10 cellular contexts compared by ENCODE assay signal in genomic region chr4:137510866-137511265, GRCh38. TPM values are rescaled to one million over a fixed set of nuclear protein-coding genes. Genes with fewer than 3 reads are reported as not detected.
DNase-seq lines count a peak whose midpoint lies in the region; ATAC-seq, FAIRE-seq and TF ChIP-seq lines count a peak whose summit lies in the region.
"Had no signal": no experiment of that assay in that cellular context is flagged by ENCODE, and none has a peak within 500 bp of the region (broad histone marks: within the 10 kb centered on the region; RNA-seq: fewer than 3 reads in every experiment).

No MANE protein-coding gene starts in this region.

- H3K4me2 ChIP-seq in H1 (ENCODE audit: insufficient read depth in 1 of 2, low read depth in 2 of 2, low read length in 2 of 2) (peak overlapping the region; percentile 24 to 29; a peak in 1 of 4 replicates), neuronal stem cell (ENCODE audit: insufficient read depth, low read length, poor library complexity, severe bottlenecking) (no peak overlapping the region)

- no peak overlapping the region for H3K4ac ChIP-seq in H1 (replicated peaks; ENCODE audit: insufficient read length, low read depth, low read length)
- H3K4ac ChIP-seq in neuronal stem cell (ENCODE audit: low read length) = no peak overlapping the region

- H3K27me3 ChIP-seq in H1 (replicated peaks in 1 of 4; ENCODE audit: control insufficient read depth in 3 of 4, extremely low read depth in 1 of 4, insufficient read depth in 3 of 4, low read length in 3 of 4) (no peaks in the 10 kb centered on the region), neuronal stem cell (ENCODE audit: control insufficient read depth in 3 of 3, insufficient read depth in 3 of 3, low read depth in 1 of 3, low read length in 3 of 3) (no peaks in the 10 kb centered on the region)

- TF ChIP-seq CTCF in NB4 (IDR thresholded peaks at IDR 0.05; ENCODE audit: low read depth, low read length) (no peak), H1 (IDR thresholded peaks at IDR 0.05; ENCODE audit: control extremely low read depth in 1 of 3, insufficient read depth in 1 of 3, low read depth in 1 of 3, low read length in 3 of 3) (no peak)

- H3K9ac ChIP-seq in H1 (replicated peaks in 1 of 4; ENCODE audit: extremely low read depth in 1 of 4, low read depth in 3 of 4, low read length in 3 of 4) (no peak overlapping the region), neuronal stem cell (ENCODE audit: low read depth, low read length, poor library complexity) (no peak overlapping the region)

- H3K9me3 ChIP-seq in H1 (ENCODE audit: insufficient read depth in 2 of 2, low read depth in 1 of 2, low read length in 1 of 2) (no peaks in the 10 kb centered on the region), neuronal stem cell (replicated peaks in 1 of 2; ENCODE audit: control insufficient read depth in 2 of 2, insufficient read depth in 1 of 2, low read depth in 1 of 2, low read length in 2 of 2) (no peaks in the 10 kb centered on the region)

- no peak overlapping the region for H3K18ac ChIP-seq in H1 (ENCODE audit: extremely low read depth, low read length)
- H3K18ac ChIP-seq in neuronal stem cell (ENCODE audit: low read length) = no peak overlapping the region

- no peak overlapping the region for H2BK20ac ChIP-seq in H1 (ENCODE audit: low read length)

- no peak overlapping the region for H3K4me3 Mint-ChIP-seq in immature natural killer cell
- H3K4me3 Mint-ChIP-seq: activated naive CD8-positive, alpha-beta T cell treated with anti-CD3 and anti-CD28 coated beads, Interleukin-2, amount 10 ng/mL, durations not matched to agents 7 days and 5 days had no signal

- H3K23me2 ChIP-seq in H1 (ENCODE audit: low read depth, low read length) = no peaks in the 10 kb centered on the region

- H3K36me3 Mint-ChIP-seq in immature natural killer cell = no peaks in the 10 kb centered on the region
- H3K36me3 Mint-ChIP-seq: activated naive CD8-positive, alpha-beta T cell treated with anti-CD3 and anti-CD28 coated beads, Interleukin-2, amount 10 ng/mL, durations not matched to agents 7 days and 5 days had no signal

- H2BK12ac ChIP-seq in H1 (ENCODE audit: low read depth, low read length) = no peak overlapping the region
- no peak overlapping the region for H2BK12ac ChIP-seq in neuronal stem cell (ENCODE audit: low read length)

- H2BK15ac ChIP-seq in H1 (ENCODE audit: low read length) = no peak overlapping the region
- H2BK15ac ChIP-seq in neuronal stem cell (ENCODE audit: low read length) = no peak overlapping the region

- H3K9me3 Mint-ChIP-seq in immature natural killer cell = peaks cover 4 to 23% (median 10%) of the 10 kb centered on the region in 6 donors

- no peaks in the 10 kb centered on the region for H3K36me3 ChIP-seq in H1 (ENCODE audit: control insufficient read depth in 2 of 4, insufficient read depth in 4 of 4, low read length in 3 of 4)
- H3K36me3 ChIP-seq in neuronal stem cell (replicated peaks in 1 of 2; ENCODE audit: control insufficient read depth in 2 of 2, insufficient read depth in 2 of 2, low read length in 2 of 2) = no peaks in the 10 kb centered on the region

- no peak overlapping the region for H4K5ac ChIP-seq in H1 (ENCODE audit: insufficient read length, low read depth, low read length)

- H3K27me3 Mint-ChIP-seq in immature natural killer cell (ENCODE audit: low read depth in 3 of 3) = no peaks in the 10 kb centered on the region
- H3K27me3 Mint-ChIP-seq: activated naive CD8-positive, alpha-beta T cell treated with anti-CD3 and anti-CD28 coated beads, Interleukin-2, amount 10 ng/mL, durations not matched to agents 7 days and 5 days had no signal

- H2BK120ac ChIP-seq in H1 (replicated peaks; ENCODE audit: low read depth, low read length) = no peak overlapping the region
- H2BK120ac ChIP-seq in neuronal stem cell (ENCODE audit: low read depth, low read length) = no peak overlapping the region

- DNase-seq in DMS153 (lab: John Stamatoyannopoulos, UW) = peak; percentile 77
- DNase-seq in NB4 (ENCODE audit: low read depth) = peak; percentile 51
- no peak for DNase-seq in H1 (ENCODE audit: low read depth in 1 of 2, low spot score in 2 of 2)
- no peak for DNase-seq in neuronal stem cell (ENCODE audit: low spot score)
- no peak for DNase-seq in immature natural killer cell
- DNase-seq in GM12892 (ENCODE audit: insufficient read length) = no peak
- DNase-seq: activated naive CD8-positive, alpha-beta T cell treated with anti-CD3 and anti-CD28 coated beads, Interleukin-2, amount 10 ng/mL, durations not matched to agents 7 days and 5 days had no signal

- no peaks in the 10 kb centered on the region for H4K20me1 ChIP-seq in H1 (replicated peaks in 1 of 2; ENCODE audit: control insufficient read depth in 1 of 2, insufficient read depth in 2 of 2, low read length in 2 of 2)

- no peak overlapping the region for H2AK5ac ChIP-seq in H1 (ENCODE audit: low read depth, low read length)
- no peak overlapping the region for H2AK5ac ChIP-seq in neuronal stem cell (ENCODE audit: low read depth, low read length)

- H3K27ac ChIP-seq in H1 (ENCODE audit: low read depth, low read length) = no peak overlapping the region
- H3K27ac ChIP-seq in neuronal stem cell (replicated peaks; ENCODE audit: low read length) = no peak overlapping the region

- peaks cover 0 to 14% (median 1%) of the 10 kb centered on the region in 4 experiments; a peak in 3 of 7 replicates for H3K4me1 ChIP-seq in H1 (replicated peaks in 1 of 4; ENCODE audit: control insufficient read depth in 3 of 4, insufficient read depth in 4 of 4, low read length in 3 of 4)
- peaks cover 0 to 5% of the 10 kb centered on the region in 2 donors for H3K4me1 ChIP-seq in neuronal stem cell (ENCODE audit: control insufficient read depth in 2 of 2, insufficient read depth in 1 of 2, low read depth in 1 of 2, low read length in 2 of 2)

- ATAC-seq in GM18502 (IDR thresholded peaks at IDR 0.05; ENCODE audit: poor library complexity, unreplicated experiment) (no peak), HG03469 (IDR thresholded peaks at IDR 0.05; ENCODE audit: unreplicated experiment) (no peak)

- TF ChIP-seq RAD21 in H1 (IDR thresholded peaks at IDR 0.05 in 1 of 2, conservative IDR thresholded peaks at IDR 0.05 in 1 of 2; ENCODE audit: low read depth in 2 of 2, low read length in 2 of 2) = no peak

- no peak for TF ChIP-seq POLR2A in NB4 (IDR thresholded peaks at IDR 0.05; ENCODE audit: extremely low read depth, insufficient read length)
- no peak for TF ChIP-seq POLR2A in H1 (IDR thresholded peaks at IDR 0.05; ENCODE audit: control extremely low read depth in 1 of 2, low read depth in 2 of 2, low read length in 2 of 2)
- no peak for TF ChIP-seq POLR2A in GM12892 (IDR thresholded peaks at IDR 0.05; ENCODE audit: low read depth, low read length)

- H4K8ac ChIP-seq in H1 (ENCODE audit: extremely low read depth, insufficient read depth, low read length) (no peak overlapping the region), neuronal stem cell (ENCODE audit: low read depth, low read length) (no peak overlapping the region)

- H4K91ac ChIP-seq in H1 (replicated peaks; ENCODE audit: insufficient read length, low read length) (no peak overlapping the region), neuronal stem cell (ENCODE audit: low read depth, low read length, poor library complexity) (no peak overlapping the region)

- TF ChIP-seq EP300 in H1 (IDR thresholded peaks at IDR 0.05; ENCODE audit: borderline replicate concordance in 1 of 2, low read depth in 2 of 2, low read length in 2 of 2) = no peak

- CTCF ChIA-PET in H1 (lab: Charles Lee; ENCODE audit: partially characterized antibody) = interaction anchor here (0.5 kb wide), 1 partner anchor 579 kb away, joined by 3 read pairs; no protein-coding TSS in a partner anchor

- no peak overlapping the region for H2BK5ac ChIP-seq in H1 (ENCODE audit: low read depth, low read length)
- no peak overlapping the region for H2BK5ac ChIP-seq in neuronal stem cell (ENCODE audit: low read length)

- H3K79me1 ChIP-seq in H1 (ENCODE audit: low read depth, low read length) (no peaks in the 10 kb centered on the region), neuronal stem cell (ENCODE audit: low read depth, low read length) (no peaks in the 10 kb centered on the region)

- H3K23ac ChIP-seq in H1 (ENCODE audit: insufficient read length) = no peak overlapping the region
- H3K23ac ChIP-seq in neuronal stem cell (ENCODE audit: low read depth, low read length, poor library complexity) = no peak overlapping the region

- POLR2A ChIA-PET in H1 (lab: Charles Lee; ENCODE audit: partially characterized antibody) = interaction anchor here (1.6 kb wide), 1 partner anchor 11 kb away, joined by 3 read pairs; no protein-coding TSS in a partner anchor

- H2AFZ ChIP-seq in H1 (ENCODE audit: low read length) (no peak overlapping the region), neuronal stem cell (ENCODE audit: low read length) (peak overlapping the region; percentile 57)

- no peaks in the 10 kb centered on the region for H3K4me1 Mint-ChIP-seq in immature natural killer cell
- H3K4me1 Mint-ChIP-seq: activated naive CD8-positive, alpha-beta T cell treated with anti-CD3 and anti-CD28 coated beads, Interleukin-2, amount 10 ng/mL, durations not matched to agents 7 days and 5 days had no signal

- no peak overlapping the region for H3K27ac Mint-ChIP-seq in immature natural killer cell
- H3K27ac Mint-ChIP-seq: activated naive CD8-positive, alpha-beta T cell treated with anti-CD3 and anti-CD28 coated beads, Interleukin-2, amount 10 ng/mL, durations not matched to agents 7 days and 5 days had no signal

- no peak overlapping the region for H3K56ac ChIP-seq in H1 (replicated peaks; ENCODE audit: insufficient read length, low read depth, low read length)

- H3K4me3 ChIP-seq in NB4 (ENCODE audit: low read depth, low read length) = no peak overlapping the region
- H3K4me3 ChIP-seq in H1 (ENCODE audit: extremely low read depth in 1 of 4, insufficient read depth in 2 of 4, low read depth in 3 of 4, low read length in 4 of 4) = peak overlapping the region in 1 of 4 experiments; percentile 8; a peak in 1 of 8 replicates
- no peak overlapping the region for H3K4me3 ChIP-seq in neuronal stem cell (ENCODE audit: low read length in 2 of 2)
- H3K4me3 ChIP-seq: skin epidermis had no signal

- FAIRE-seq in H1 (lab: Jason Lieb, UNC) = no peak
- FAIRE-seq in GM12892 (lab: Jason Lieb, UNC) = no peak

- no peak overlapping the region for H3K14ac ChIP-seq in H1 (ENCODE audit: insufficient read length)
- H3K14ac ChIP-seq in neuronal stem cell (ENCODE audit: low read length) = no peak overlapping the region

- no peaks in the 10 kb centered on the region for H3K79me2 ChIP-seq in H1 (ENCODE audit: control insufficient read depth in 1 of 2, insufficient read depth in 2 of 2, low read length in 2 of 2)

RNA-seq across cellular contexts. Expression of gene PCDH18, which starts 21.4 kb away (rescaled TPM):
- total RNA-seq in H1 (2021; fragmentation: NEBNext Ultra II Directional; extraction: Animal tissue kit (Norgen Biotek cat#: 25700)) = 40.1 and 41.8 TPM in 2 replicates
- polyA plus RNA-seq in H1 (2011; rRNA removed) (26.8 and 28.8 TPM in 2 replicates), immature natural killer cell (not detected)
- polyA plus RNA-seq in H1 (2011; cell fraction: cytosol; rRNA removed) = 30.2 TPM
- 33.4 TPM for polyA plus RNA-seq in H1 (2011; cell fraction: nucleus; rRNA removed)
- polyA plus RNA-seq in H1 (2012, experiment 1 of 2) = 32.3 to 37.8 TPM (median 32.5 TPM) in 4 replicates
- polyA plus RNA-seq in H1 (2012, experiment 2 of 2) = 2.0 TPM
- polyA plus RNA-seq in H1 (2013, experiment 1 of 2) = 42.3 TPM
- 38.6 TPM for polyA plus RNA-seq in H1 (2013, experiment 2 of 2)
- 89.8 and 93.5 TPM in 2 replicates for polyA minus RNA-seq in H1 (2011; rRNA and poly(A)+ RNA removed)
- 41.8 TPM for polyA minus RNA-seq in H1 (2011; cell fraction: cytosol; rRNA and poly(A)+ RNA removed)
- 62.9 TPM for polyA minus RNA-seq in H1 (2011; cell fraction: nucleus; rRNA and poly(A)+ RNA removed)
- polyA plus RNA-seq in neuronal stem cell (2013, experiment 1 of 2) = 30.2 TPM
- 30.2 TPM for polyA plus RNA-seq in neuronal stem cell (2013, experiment 2 of 2)
- not detected for polyA plus RNA-seq in GM12892 (2012; ENCODE audit: missing spikeins)
- total RNA-seq: activated naive CD8-positive, alpha-beta T cell treated with anti-CD3 and anti-CD28 coated beads, Interleukin-2, amount 10 ng/mL, durations not matched to agents 7 days and 5 days had no signal

Comparison
In these comparisons a context has a peak if more than half of its experiments do, and no peak if none do; other contexts are left out.
1. DNase-seq: peak in DMS153 (single experiment) and NB4 (single experiment); none in H1 (0 of 2), neuronal stem cell (single experiment), immature natural killer cell (0 of 3) and GM12892 (single experiment).